In the genomic region with DNA sequence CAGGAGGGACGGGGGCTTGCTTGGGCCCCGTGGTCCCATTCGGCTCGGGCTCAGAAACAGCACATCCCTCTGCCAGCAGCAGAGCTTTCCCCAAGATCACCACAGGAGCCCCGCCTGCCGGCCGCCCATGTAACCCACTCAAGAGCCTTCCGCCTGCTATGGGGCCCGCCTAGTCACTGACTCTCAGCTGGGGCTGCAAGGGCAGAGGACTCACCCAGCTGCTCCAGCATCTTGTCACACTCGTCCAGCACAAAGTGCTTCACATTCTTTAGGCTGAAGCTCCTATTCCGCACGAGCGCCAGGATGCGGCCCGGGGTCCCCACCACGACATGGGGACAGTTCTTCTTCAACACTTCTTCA, we compare ENCODE assay signal across 18 cellular contexts. TPM values are rescaled to one million over a fixed set of nuclear protein-coding genes. Genes with fewer than 3 reads are reported as not detected.
A peak's percentile ranks its signal among the peaks of the same experiment; 100 is the strongest.
DNase-seq lines count a peak whose midpoint lies in the region; ATAC-seq and TF ChIP-seq lines count a peak whose summit lies in the region.
"Had no signal": no experiment of that assay in that cellular context is flagged by ENCODE, and none has a peak within 500 bp of the region (broad histone marks: within the 10 kb centered on the region; RNA-seq: fewer than 3 reads in every experiment).

No MANE protein-coding gene starts in this region.

- H4K20me1 ChIP-seq in GM23338 (replicated peaks; ENCODE audit: insufficient read depth), result peaks cover 36% of the 10 kb centered on the region

- H3K4me1 ChIP-seq in spleen (peaks cover 53 to 100% (median 87%) of the 10 kb centered on the region in 6 donors), GM23338 (ENCODE audit: insufficient read depth) (peaks cover 10% of the 10 kb centered on the region; the same call in 1 of the 2 replicates)

- H3K27ac ChIP-seq in spleen (peak overlapping the region; percentile 47 to 89 (median 82)), GM23338 (ENCODE audit: low read depth) (no peak overlapping the region)
- H3K27ac ChIP-seq: right atrium auricular region had no signal

- intact Hi-C loops in spleen (cut with DNase I; ENCODE audit: low total_unique reads), result no loop called here

- no peak for TF ChIP-seq POLR2A in spleen (IDR thresholded peaks at IDR 0.05)

- H3K9me3 ChIP-seq in spleen, result no peaks in the 10 kb centered on the region
- H3K9me3 ChIP-seq: adrenal gland, right atrium auricular region, stomach had no signal

- POLR2A ChIA-PET in activated naive CD8-positive, alpha-beta T cell treated with anti-CD3 and anti-CD28 coated beads, Interleukin-2, amount 10 ng/mL, durations not matched to agents 7 days and 5 days (lab: Charles Lee), result interaction anchor here (1.1 to 13.1 kb wide), 4 partner anchors 23 to 49 kb away, joined by 3 to 250 read pairs (median 8); a partner anchor contains a TSS

- H3K4me1 Mint-ChIP-seq in activated T-cell treated with anti-CD3 and anti-CD28 coated beads, Interleukin-2, amount 50 U/mL, for 72 hours (ENCODE audit: low read depth), result peaks cover 50% of the 10 kb centered on the region
- peaks cover 34% of the 10 kb centered on the region for H3K4me1 Mint-ChIP-seq in activated naive CD8-positive, alpha-beta T cell treated with anti-CD3 and anti-CD28 coated beads, Interleukin-2, amount 10 ng/mL, durations not matched to agents 7 days and 5 days
- H3K4me1 Mint-ChIP-seq in GM23338, result peaks cover 24% of the 10 kb centered on the region

- no peak for DNase-seq in activated T-cell treated with anti-CD3 and anti-CD28 coated beads, Interleukin-2, amount 50 U/mL, for 72 hours
- DNase-seq in activated T-cell treated with anti-CD3 and anti-CD28 coated beads for 4 hours (no peak), spleen (peak; percentile 81), GM23338 (ENCODE audit: low spot score) (no peak)
- DNase-seq in activated naive CD8-positive, alpha-beta T cell treated with anti-CD3 and anti-CD28 coated beads, Interleukin-2, amount 10 ng/mL, durations not matched to agents 7 days and 5 days, result no peak
- DNase-seq: activated CD4-positive, CD25-positive, alpha-beta regulatory T cell; DND-41; HCEC 1CT; KG1; NCI-H2029; SHP77 treated with DMSO at 0.1 percent for 48 hours; stomach had no signal

- 71 to 85% (median 79%) methylated on average over 13 to 16 of the region's 16 CpGs for WGBS in spleen, 5 donors

- H3K36me3 Mint-ChIP-seq in activated T-cell treated with anti-CD3 and anti-CD28 coated beads, Interleukin-2, amount 50 U/mL, for 72 hours (ENCODE audit: insufficient read depth in 2 of 2), result peaks cover 19 to 50% of the 10 kb centered on the region in 2 donors
- peaks cover 45% of the 10 kb centered on the region for H3K36me3 Mint-ChIP-seq in activated naive CD8-positive, alpha-beta T cell treated with anti-CD3 and anti-CD28 coated beads, Interleukin-2, amount 10 ng/mL, durations not matched to agents 7 days and 5 days
- H3K36me3 Mint-ChIP-seq in GM23338 (ENCODE audit: low read depth), result peaks cover 71% of the 10 kb centered on the region

- peak overlapping the region; percentile 84 for H3K27ac Mint-ChIP-seq in activated T-cell treated with anti-CD3 and anti-CD28 coated beads, Interleukin-2, amount 50 U/mL, for 72 hours
- peak overlapping the region; percentile 58 for H3K27ac Mint-ChIP-seq in activated naive CD8-positive, alpha-beta T cell treated with anti-CD3 and anti-CD28 coated beads, Interleukin-2, amount 10 ng/mL, durations not matched to agents 7 days and 5 days
- H3K27ac Mint-ChIP-seq in GM23338, result no peak overlapping the region
- H3K27ac Mint-ChIP-seq: type B pancreatic cell had no signal

- no peaks in the 10 kb centered on the region for H3K9me3 Mint-ChIP-seq in activated T-cell treated with anti-CD3 and anti-CD28 coated beads, Interleukin-2, amount 50 U/mL, for 72 hours
- no peaks in the 10 kb centered on the region for H3K9me3 Mint-ChIP-seq in activated naive CD8-positive, alpha-beta T cell treated with anti-CD3 and anti-CD28 coated beads, Interleukin-2, amount 10 ng/mL, durations not matched to agents 7 days and 5 days
- H3K9me3 Mint-ChIP-seq in GM23338, result no peaks in the 10 kb centered on the region; the same call in 2 of the 3 replicates
- H3K9me3 Mint-ChIP-seq: type B pancreatic cell had no signal

- peaks cover 23% of the 10 kb centered on the region; the same call in 1 of the 2 replicates for H3F3A ChIP-seq in GM23338 (replicated peaks; ENCODE audit: low read depth)

- peak overlapping the region in 1 of 2 donors; percentile 18 for H3K4me3 Mint-ChIP-seq in activated T-cell treated with anti-CD3 and anti-CD28 coated beads, Interleukin-2, amount 50 U/mL, for 72 hours
- no peak overlapping the region for H3K4me3 Mint-ChIP-seq in activated naive CD8-positive, alpha-beta T cell treated with anti-CD3 and anti-CD28 coated beads, Interleukin-2, amount 10 ng/mL, durations not matched to agents 7 days and 5 days
- no peak overlapping the region for H3K4me3 Mint-ChIP-seq in GM23338
- H3K4me3 Mint-ChIP-seq: type B pancreatic cell had no signal

- H3K4me3 ChIP-seq in spleen (peak overlapping the region in 2 of 8 donors; percentile 2 to 38), GM23338 (no peak overlapping the region)
- H3K4me3 ChIP-seq: adrenal gland, right atrium auricular region, stomach had no signal

- H3K4me2 ChIP-seq in GM23338, result no peak overlapping the region

- no peaks in the 10 kb centered on the region for H3K27me3 Mint-ChIP-seq in activated T-cell treated with anti-CD3 and anti-CD28 coated beads, Interleukin-2, amount 50 U/mL, for 72 hours (ENCODE audit: low read depth)
- no peaks in the 10 kb centered on the region for H3K27me3 Mint-ChIP-seq in activated naive CD8-positive, alpha-beta T cell treated with anti-CD3 and anti-CD28 coated beads, Interleukin-2, amount 10 ng/mL, durations not matched to agents 7 days and 5 days
- peaks cover 7% of the 10 kb centered on the region for H3K27me3 Mint-ChIP-seq in GM23338 (ENCODE audit: insufficient read depth, low read depth, poor library complexity)
- H3K27me3 Mint-ChIP-seq: type B pancreatic cell had no signal

- no peak for ATAC-seq in activated T-cell treated with anti-CD3 and anti-CD28 coated beads, Interleukin-2, amount 50 U/mL, for 72 hours (replicated peaks in 1 of 2)
- ATAC-seq in activated naive CD8-positive, alpha-beta T cell treated with anti-CD3 and anti-CD28 coated beads, Interleukin-2, amount 10 ng/mL, durations not matched to agents 7 days and 5 days (ENCODE audit: low read depth), result no peak
- ATAC-seq in GM21528 (IDR thresholded peaks at IDR 0.05; ENCODE audit: low FRiP score, unreplicated experiment), result no peak
- ATAC-seq in GM23338, result no peak
- no peak for ATAC-seq in GM18502 (IDR thresholded peaks at IDR 0.05; ENCODE audit: poor library complexity, unreplicated experiment)

- no peak overlapping the region for H2AFZ ChIP-seq in GM23338

- H3K27me3 ChIP-seq in spleen (replicated peaks in 1 of 7) (no peaks in the 10 kb centered on the region), GM23338 (ENCODE audit: insufficient read depth) (no peaks in the 10 kb centered on the region)
- H3K27me3 ChIP-seq: adrenal gland, right atrium auricular region, stomach had no signal

- H3K9me2 ChIP-seq in GM23338 (ENCODE audit: insufficient read depth), result no peaks in the 10 kb centered on the region

- TF ChIP-seq CTCF in spleen (IDR thresholded peaks at IDR 0.05 in 8 of 11, conservative IDR thresholded peaks at IDR 0.05 in 3 of 11), result no peak
- TF ChIP-seq CTCF in GM23338 (conservative IDR thresholded peaks at IDR 0.05; ENCODE audit: low read depth in 2 of 2), result no peak

- H3K36me3 ChIP-seq in spleen, result peaks cover 8 to 100% (median 77%) of the 10 kb centered on the region in 6 donors
- H3K36me3 ChIP-seq in GM23338 (ENCODE audit: insufficient read depth), result peaks cover 34% of the 10 kb centered on the region

- peaks cover 43% of the 10 kb centered on the region for H3K79me2 ChIP-seq in GM23338 (replicated peaks; ENCODE audit: insufficient read depth)

TF ChIP-seq in PFSK-1, 5 proteins besides CTCF, POLR2A, EP300 and RAD21:
- TF ChIP-seq TAF1 (IDR thresholded peaks at IDR 0.05; ENCODE audit: borderline replicate concordance, insufficient read depth, low read length) (no peak), POLR2AphosphoS5 (IDR thresholded peaks at IDR 0.05; ENCODE audit: low read depth, low read length) (0 out of 2 replicates have a peak, but pooled peaks have one; percentile 30)

TF ChIP-seq in GM23338, 12 proteins besides CTCF, POLR2A, EP300 and RAD21 (continues in another document):
- TF ChIP-seq ZNF114 (CRISPR knock-in tag; IDR thresholded peaks at IDR 0.05) (no peak), EZH2phosphoT487 (IDR thresholded peaks at IDR 0.05; ENCODE audit: unreplicated experiment) (no peak), JUNB (IDR thresholded peaks at IDR 0.05; ENCODE audit: unreplicated experiment) (no peak), CREB1 (CRISPR knock-in tag; IDR thresholded peaks at IDR 0.05; ENCODE audit: low read depth) (no peak)

RNA-seq across cellular contexts. Expression of a gene that starts 8.4 kb away (rescaled TPM):
- 100 to 1,000 TPM; 225 to 236 TPM for total RNA-seq in activated T-cell treated with anti-CD3 and anti-CD28 coated beads, Interleukin-2, amount 50 U/mL, for 72 hours
- 222 TPM for polyA plus RNA-seq in PFSK-1 (2012; ENCODE audit: insufficient read length, low read depth)
- total RNA-seq in activated naive CD8-positive, alpha-beta T cell treated with anti-CD3 and anti-CD28 coated beads, Interleukin-2, amount 10 ng/mL, durations not matched to agents 7 days and 5 days, result 100 to 1,000 TPM; 192 to 202 TPM
- total RNA-seq in spleen, result 100 to 1,000 TPM in 6 of 7 donors, 10 to 100 TPM in 1; 81.8 to 155 (median 124) TPM
- polyA plus RNA-seq in spleen (100 to 1,000 TPM; 176 to 267 (median 248) TPM), GM23338 (2016; fragmentation: Nextera tagmentation; extraction: Ambion mirVana) (185 and 195 TPM in 2 replicates)
- 156 and 196 TPM in 2 replicates for total RNA-seq in GM23338 (2014; rRNA removed; shearing (Covaris generic))

RNA-seq across cellular contexts. Expression of a gene that starts 22.4 kb away (rescaled TPM):
- total RNA-seq in activated T-cell treated with anti-CD3 and anti-CD28 coated beads, Interleukin-2, amount 50 U/mL, for 72 hours, result 100 to 1,000 TPM; 239 to 278 TPM
- 466 TPM for polyA plus RNA-seq in PFSK-1 (2012; ENCODE audit: insufficient read length, low read depth)
- 100 to 1,000 TPM; 244 to 265 TPM for total RNA-seq in activated naive CD8-positive, alpha-beta T cell treated with anti-CD3 and anti-CD28 coated beads, Interleukin-2, amount 10 ng/mL, durations not matched to agents 7 days and 5 days
- 100 to 1,000 TPM; 138 to 213 (median 175) TPM for total RNA-seq in spleen
- 100 to 1,000 TPM in 2 of 3 donors, 10 to 100 TPM in 1; 93.3 to 186 (median 113) TPM for polyA plus RNA-seq in spleen
- total RNA-seq in GM23338 (2014; rRNA removed; shearing (Covaris generic)), result 147 and 201 TPM in 2 replicates
- polyA plus RNA-seq in GM23338 (2016; fragmentation: Nextera tagmentation; extraction: Ambion mirVana), result 86.8 and 106 TPM in 2 replicates

RNA-seq across cellular contexts. Expression of a gene that starts 29.5 kb away (rescaled TPM):
- total RNA-seq in activated T-cell treated with anti-CD3 and anti-CD28 coated beads, Interleukin-2, amount 50 U/mL, for 72 hours, result 100 to 1,000 TPM; 316 to 369 TPM
- 134 TPM for polyA plus RNA-seq in PFSK-1 (2012; ENCODE audit: insufficient read length, low read depth)
- total RNA-seq in activated naive CD8-positive, alpha-beta T cell treated with anti-CD3 and anti-CD28 coated beads, Interleukin-2, amount 10 ng/mL, durations not matched to agents 7 days and 5 days, result 100 to 1,000 TPM; 304 to 315 TPM
- total RNA-seq in spleen, result 100 to 1,000 TPM; 190 to 455 (median 280) TPM
- polyA plus RNA-seq in spleen, result 10 to 100 TPM; 42.8 to 87.8 (median 55.7) TPM
- total RNA-seq in GM23338 (2014; rRNA removed; shearing (Covaris generic)), result 1.5 and 5.5 TPM in 2 replicates
- polyA plus RNA-seq in GM23338 (2016; fragmentation: Nextera tagmentation; extraction: Ambion mirVana), result 1.4 and 2.1 TPM in 2 replicates

Comparison
In these comparisons a context has a peak if more than half of its experiments do, and no peak if none do; other contexts are left out.
1. RNA of a gene that starts 29.5 kb away (total RNA-seq): 316 to 369 TPM in activated T-cell treated with anti-CD3 and anti-CD28 coated beads, Interleukin-2, amount 50 U/mL, for 72 hours, 304 to 315 TPM in activated naive CD8-positive, alpha-beta T cell treated with anti-CD3 and anti-CD28 coated beads, Interleukin-2, amount 10 ng/mL, durations not matched to agents 7 days and 5 days and 190 to 455 TPM in spleen; 1.5 to 5.5 TPM in GM23338; every median in the first group is over 10 times any median in the second.